ENCODE assay signal across 32 cellular contexts in the genomic region with DNA sequence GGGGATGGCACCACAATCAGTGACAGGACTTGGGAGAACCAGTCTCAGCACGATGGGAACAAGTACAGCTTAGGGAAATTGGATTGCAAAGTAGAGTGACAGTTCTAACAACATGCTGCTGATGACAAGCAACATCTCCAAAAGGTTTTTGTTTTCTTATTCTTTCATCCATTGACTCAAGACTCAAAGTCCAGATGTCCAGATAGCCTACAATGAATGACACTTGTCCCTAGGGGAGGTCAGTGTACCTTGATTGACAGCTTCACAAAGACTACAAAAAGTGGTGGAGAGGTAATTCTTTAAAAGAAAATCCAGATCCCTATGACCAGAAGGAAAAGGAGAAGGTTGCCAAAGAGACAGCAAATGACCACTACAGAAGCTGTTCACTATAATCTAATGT.
"Had no signal": no experiment of that assay in that cellular context is flagged by ENCODE, and none has a peak within 500 bp of the region (broad histone marks: within the 10 kb centered on the region; RNA-seq: fewer than 3 reads in every experiment).

No MANE protein-coding gene starts in this region.

- H3K4me3 ChIP-seq: esophagus squamous epithelium, gastroesophageal sphincter, heart right ventricle had no signal

- H3K27me3 ChIP-seq: brain microvascular endothelial cell, esophagus squamous epithelium, gastroesophageal sphincter, heart right ventricle had no signal

- H3K9me3 ChIP-seq: esophagus squamous epithelium, gastroesophageal sphincter, heart right ventricle had no signal

- DNase-seq: activated B cell treated with CpG ODN at 0.5 μM for 24 hours; activated CD4-positive, alpha-beta T cell treated with anti-CD3 and anti-CD28 coated beads for 48 hours; activated CD4-positive, alpha-beta T cell treated with anti-CD3 and anti-CD28 coated beads, Interleukin-2, amount 50 U/mL, for 1 hour; activated CD4-positive, alpha-beta T cell treated with anti-CD3 and anti-CD28 coated beads, Interleukin-2, amount 50 U/mL, for 48 hours; activated CD8-positive, alpha-beta memory T cell treated with anti-CD3 and anti-CD28 coated beads for 24 hours; activated CD8-positive, alpha-beta T cell treated with anti-CD3 and anti-CD28 coated beads for 36 hours; activated effector memory CD4-positive, alpha-beta T cell treated with Interleukin-2 at 50 U/mL for 16 hours; activated gamma-delta T cell treated with Interleukin-2 at 50 U/mL for 16 hours; activated naive CD4-positive, alpha-beta T cell treated with anti-CD3 and anti-CD28 coated beads, Interleukin-2, amount 50 U/mL, for 16 hours; activated naive CD4-positive, alpha-beta T cell treated with Interleukin-2 at 50 U/mL for 16 hours; activated T-cell treated with anti-CD3 and anti-CD28 coated beads, Interleukin-2, amount 50 U/mL, for 4 hours; amniotic stem cell; anterior cingulate cortex; brain microvascular endothelial cell; cortex of kidney; dermis blood vessel endothelial cell; effector CD8-positive, alpha-beta T cell; esophagus squamous epithelium; foreskin melanocyte; heart right ventricle; T-helper 17 cell; T1000; WERI-Rb-1 had no signal

- H3K36me3 ChIP-seq: brain microvascular endothelial cell, esophagus squamous epithelium, gastroesophageal sphincter, heart right ventricle, WERI-Rb-1 had no signal

- FAIRE-seq: astrocyte, bronchial epithelial cell, colon, endometrium, endothelial cell of umbilical vein had no signal

- H3K4me1 ChIP-seq: esophagus squamous epithelium, gastroesophageal sphincter, heart right ventricle had no signal

- ATAC-seq: activated CD4-positive, CD25-positive, alpha-beta regulatory T cell treated with anti-CD3 and anti-CD28 coated beads, Interleukin-2, amount 50 U/mL, for 24 hours; activated CD8-positive, alpha-beta T cell treated with anti-CD3 and anti-CD28 coated beads for 36 hours; activated T-cell treated with anti-CD3 and anti-CD28 coated beads, Interleukin-2, amount 50 U/mL, for 4 hours; activated T-helper 17 cell treated with anti-CD3 and anti-CD28 coated beads, Interleukin-2, amount 50 U/mL, for 72 hours; gastroesophageal sphincter; heart right ventricle; T-helper 17 cell had no signal

- H3K27ac ChIP-seq: brain microvascular endothelial cell, epithelial cell of prostate, esophagus squamous epithelium, gastroesophageal sphincter, heart right ventricle, WERI-Rb-1 had no signal
